17 cellular contexts compared by ENCODE assay signal in the genomic region with DNA sequence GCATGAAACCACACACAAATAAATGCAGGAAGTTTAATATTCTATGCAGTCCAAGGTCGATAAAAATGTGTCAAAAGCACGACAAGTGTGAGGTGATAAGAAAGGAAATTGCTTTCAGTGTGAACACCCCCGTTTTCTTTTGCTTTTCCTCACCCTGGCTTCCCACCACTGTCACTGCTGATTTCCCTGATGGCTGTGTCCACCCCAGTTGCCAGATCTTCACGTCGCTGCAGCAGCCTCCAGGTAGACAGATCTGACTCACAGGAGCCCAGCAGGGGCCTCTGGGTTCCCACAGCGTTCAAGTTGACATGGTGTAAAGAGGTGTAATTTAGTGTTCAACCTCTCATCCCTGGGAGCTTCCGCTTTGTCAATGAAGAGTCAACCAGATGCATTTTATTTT.
A peak's percentile ranks its signal among the peaks of the same experiment; 100 is the strongest.
DNase-seq lines count a peak whose midpoint lies in the region; ATAC-seq and TF ChIP-seq lines count a peak whose summit lies in the region.
"Had no signal": no experiment of that assay in that cellular context is flagged by ENCODE, and none has a peak within 500 bp of the region (broad histone marks: within the 10 kb centered on the region; RNA-seq: fewer than 3 reads in every experiment).

No MANE protein-coding gene starts in this region.

- ATAC-seq in HG03442 (IDR thresholded peaks at IDR 0.05; ENCODE audit: unreplicated experiment), result no peak
- ATAC-seq: CD8-positive, alpha-beta T cell; HCT116 had no signal

- H3K27me3 ChIP-seq in mesenchymal stem cell (ENCODE audit: control insufficient read depth in 1 of 2, insufficient read depth in 1 of 2, low read length in 2 of 2), result no peaks in the 10 kb centered on the region
- H3K27me3 ChIP-seq: BLaER1 had no signal

- no peak overlapping the region for H3K4me2 ChIP-seq in mesenchymal stem cell (ENCODE audit: low read length, poor library complexity, severe bottlenecking)
- H3K4me2 ChIP-seq: BLaER1, SK-N-SH had no signal

- DNase-seq in NCI-H2107 treated with DMSO at 0.1 percent for 48 hours (lab: John Stamatoyannopoulos, UW; ENCODE audit: unreplicated experiment) (peak; percentile 9), NCI-H2107 (lab: John Stamatoyannopoulos, UW) (no peak), HEK293T (ENCODE audit: extremely low spot score) (peak; percentile 19), NCI-H2227 treated with DMSO at 0.1 percent for 48 hours (lab: John Stamatoyannopoulos, UW) (peak; percentile 63), iPS-NIHi7 (ENCODE audit: extremely low spot score) (peak; percentile 46), 8988T (no peak), mesenchymal stem cell (no peak)
- DNase-seq: CD8-positive, alpha-beta T cell; DMS79; NCI-H1105; NCI-H1930; NCI-H446 treated with DMSO at 0.1 percent for 48 hours; SHP77; SK-N-SH had no signal

- no peak overlapping the region for H3K4me3 ChIP-seq in mesenchymal stem cell (ENCODE audit: insufficient read depth in 1 of 2, low read depth in 1 of 2, low read length in 2 of 2)
- H3K4me3 ChIP-seq: BLaER1 had no signal

- no peaks in the 10 kb centered on the region for H3K36me3 ChIP-seq in mesenchymal stem cell (ENCODE audit: control insufficient read depth in 1 of 2, insufficient read depth in 2 of 2, low read depth in 1 of 2, low read length in 2 of 2)
- H3K36me3 ChIP-seq: BLaER1 had no signal

- H3K9me3 ChIP-seq in mesenchymal stem cell (ENCODE audit: control insufficient read depth, low read length), result no peaks in the 10 kb centered on the region
- H3K9me3 ChIP-seq: BLaER1, SK-N-SH had no signal

- H3K4ac ChIP-seq in mesenchymal stem cell (ENCODE audit: low read depth in 1 of 2, low read length in 2 of 2), result no peak overlapping the region

- no peaks in the 10 kb centered on the region for H3K79me1 ChIP-seq in mesenchymal stem cell (replicated peaks; ENCODE audit: low read length, poor library complexity, severe bottlenecking)

- no peak overlapping the region for H3K23ac ChIP-seq in mesenchymal stem cell (ENCODE audit: low read length in 2 of 2)

- H2BK5ac ChIP-seq in mesenchymal stem cell (ENCODE audit: low read depth, low read length, poor library complexity, severe bottlenecking), result no peak overlapping the region

- no peaks in the 10 kb centered on the region for H3K4me1 ChIP-seq in mesenchymal stem cell (ENCODE audit: control insufficient read depth, insufficient read depth, low read depth, low read length)
- H3K4me1 ChIP-seq: BLaER1 had no signal

- H3K14ac ChIP-seq in mesenchymal stem cell (ENCODE audit: low read length in 2 of 2), result no peak overlapping the region

- no peak overlapping the region for H2AFZ ChIP-seq in mesenchymal stem cell (ENCODE audit: low read depth, low read length)

- no peak overlapping the region for H3K9ac ChIP-seq in mesenchymal stem cell (ENCODE audit: low read length)
- H3K9ac ChIP-seq: BLaER1, SK-N-SH had no signal

- H3K18ac ChIP-seq in mesenchymal stem cell (ENCODE audit: low read depth in 1 of 2, low read length in 2 of 2), result no peak overlapping the region

- POLR2A ChIA-PET in HEK293T (lab: Yijun Ruan, JAX), result no interaction called here

- no peak overlapping the region for H4K8ac ChIP-seq in mesenchymal stem cell (ENCODE audit: low read length)

- 47% methylated on average over 6 of the region's 7 CpGs for WGBS in mesenchymal stem cell

- no peak overlapping the region for H2BK12ac ChIP-seq in mesenchymal stem cell (ENCODE audit: low read length in 2 of 2)

- no peak overlapping the region for H2AK5ac ChIP-seq in mesenchymal stem cell (ENCODE audit: low read length, severe bottlenecking)

- no peak overlapping the region for H3K27ac ChIP-seq in mesenchymal stem cell (ENCODE audit: low read length, poor library complexity, severe bottlenecking)
- H3K27ac ChIP-seq: BLaER1 had no signal

- no peak overlapping the region for H2BK15ac ChIP-seq in mesenchymal stem cell (ENCODE audit: low read depth, poor library complexity, severe bottlenecking)

- no peak overlapping the region for H2BK120ac ChIP-seq in mesenchymal stem cell (ENCODE audit: low read depth, low read length)

- H4K91ac ChIP-seq in mesenchymal stem cell (ENCODE audit: low read length), result no peak overlapping the region

- CTCF ChIA-PET in HEK293T (lab: Yijun Ruan, JAX), result no interaction called here

TF ChIP-seq in HEK293T, 16 proteins besides CTCF, POLR2A, EP300 and RAD21:
- TF ChIP-seq FOXK2 (IDR thresholded peaks at IDR 0.05) (no peak), LEF1 (IDR thresholded peaks at IDR 0.05; ENCODE audit: borderline replicate concordance) (no peak), ELF4 (IDR thresholded peaks at IDR 0.05) (no peak), L3MBTL2 (conservative IDR thresholded peaks at IDR 0.05) (no peak), NFRKB (IDR thresholded peaks at IDR 0.05) (no peak), SP1 (IDR thresholded peaks at IDR 0.05) (no peak), TARDBP (IDR thresholded peaks at IDR 0.05) (no peak), FOXM1 (IDR thresholded peaks at IDR 0.05; ENCODE audit: borderline replicate concordance) (no peak), HDGF (IDR thresholded peaks at IDR 0.05; ENCODE audit: borderline replicate concordance) (no peak)
- TF ChIP-seq, protein P1, sequence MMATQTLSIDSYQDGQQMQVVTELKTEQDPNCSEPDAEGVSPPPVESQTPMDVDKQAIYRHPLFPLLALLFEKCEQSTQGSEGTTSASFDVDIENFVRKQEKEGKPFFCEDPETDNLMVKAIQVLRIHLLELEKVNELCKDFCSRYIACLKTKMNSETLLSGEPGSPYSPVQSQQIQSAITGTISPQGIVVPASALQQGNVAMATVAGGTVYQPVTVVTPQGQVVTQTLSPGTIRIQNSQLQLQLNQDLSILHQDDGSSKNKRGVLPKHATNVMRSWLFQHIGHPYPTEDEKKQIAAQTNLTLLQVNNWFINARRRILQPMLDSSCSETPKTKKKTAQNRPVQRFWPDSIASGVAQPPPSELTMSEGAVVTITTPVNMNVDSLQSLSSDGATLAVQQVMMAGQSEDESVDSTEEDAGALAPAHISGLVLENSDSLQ (IDR thresholded peaks at IDR 0.05), result no peak

Comparison
In these comparisons a context has a peak if more than half of its experiments do, and no peak if none do; other contexts are left out.
1. DNase-seq: peak in NCI-H2107 treated with DMSO at 0.1 percent for 48 hours (single experiment), HEK293T (single experiment), NCI-H2227 treated with DMSO at 0.1 percent for 48 hours (single experiment) and iPS-NIHi7 (single experiment); none in NCI-H2107 (single experiment), 8988T (single experiment) and mesenchymal stem cell (single experiment).